In the genomic region with DNA sequence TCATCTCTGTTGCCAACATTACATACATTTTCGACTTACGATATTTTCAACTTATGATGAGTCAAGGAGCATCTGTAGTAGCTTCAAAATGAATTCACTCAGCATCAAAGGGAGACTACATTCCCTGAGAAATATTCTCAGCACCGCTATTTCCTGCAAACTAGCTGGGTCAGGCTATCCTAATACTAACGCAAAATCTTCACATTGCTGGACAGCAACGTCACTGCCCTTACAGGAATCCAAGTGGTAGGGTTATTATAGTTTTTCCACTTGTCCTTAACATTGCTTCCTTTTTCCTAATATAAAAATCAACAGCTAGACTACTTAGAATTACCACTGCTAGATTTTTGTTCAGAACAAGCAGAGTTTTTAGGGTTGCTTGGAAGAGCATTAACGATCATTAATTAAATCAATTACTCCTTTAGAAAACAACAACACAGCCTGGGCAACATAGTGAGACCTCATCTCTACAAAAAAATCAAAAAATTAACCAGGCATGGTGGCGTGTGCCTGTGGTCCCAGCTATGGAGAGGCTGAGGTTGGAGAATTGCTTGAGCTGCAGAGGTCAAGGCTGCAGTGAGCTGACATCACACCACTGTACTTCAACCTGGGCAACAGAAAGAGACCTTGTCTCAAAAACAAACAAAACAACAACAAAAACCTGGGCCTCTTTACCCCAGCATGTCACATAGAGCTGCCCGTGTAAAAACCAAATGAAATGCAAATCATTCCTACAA, we compare ENCODE assay signal across 11 cellular contexts. TPM values are rescaled to one million over a fixed set of nuclear protein-coding genes. Genes with fewer than 3 reads are reported as not detected.
DNase-seq lines count a peak whose midpoint lies in the region; ATAC-seq and TF ChIP-seq lines count a peak whose summit lies in the region.
"Had no signal": no experiment of that assay in that cellular context is flagged by ENCODE, and none has a peak within 500 bp of the region (broad histone marks: within the 10 kb centered on the region; RNA-seq: fewer than 3 reads in every experiment).

No MANE protein-coding gene starts in this region.

- no peak overlapping the region for H2BK15ac ChIP-seq in mesendoderm (replicated peaks; ENCODE audit: low read depth)

- H2BK120ac ChIP-seq in mesendoderm (ENCODE audit: low read depth, low read length) = no peak overlapping the region

- H3K4ac ChIP-seq in mesendoderm (ENCODE audit: low read depth, low read length) = no peak overlapping the region

- CTCF ChIA-PET in AG04449 (lab: Yijun Ruan, JAX) = interaction anchor here (0.6 kb wide), 1 partner anchor 8 kb away, joined by 3 read pairs; no protein-coding TSS in a partner anchor

- H4K5ac ChIP-seq in mesendoderm (ENCODE audit: low read length) = no peak overlapping the region

- H3K79me1 ChIP-seq in mesendoderm (ENCODE audit: low read length) = peaks cover 6% of the 10 kb centered on the region

- H3K56ac ChIP-seq in mesendoderm (ENCODE audit: low read length) = no peak overlapping the region

- H3K27me3 ChIP-seq in mesendoderm (ENCODE audit: insufficient read depth, low read length, poor library complexity) = no peaks in the 10 kb centered on the region
- H3K27me3 ChIP-seq: adrenal gland had no signal

- POLR2A ChIA-PET in AG04449 (lab: Yijun Ruan, JAX) = interaction anchor here (1.4 kb wide), 1 partner anchor 28 kb away, joined by 4 read pairs; a partner anchor contains a TSS

- H3K4me3 ChIP-seq in AG04449 (ENCODE audit: low read depth, low read length) (no peak overlapping the region), fibroblast of pulmonary artery (replicated peaks; ENCODE audit: low read depth, low read length) (no peak overlapping the region), mesendoderm (ENCODE audit: low read length) (no peak overlapping the region)
- H3K4me3 ChIP-seq: adrenal gland had no signal

- H2AK5ac ChIP-seq in mesendoderm (ENCODE audit: low read length) = no peak overlapping the region

- peak; percentile 57 for DNase-seq in AG04449 (ENCODE audit: low read depth, low spot score)
- DNase-seq in NCI-H226 = peak; percentile 92
- peak; percentile 84 for DNase-seq in fibroblast of pulmonary artery (ENCODE audit: low read depth)
- DNase-seq in mesendoderm = no peak
- DNase-seq in activated CD4-positive, alpha-beta T cell treated with anti-CD3 and anti-CD28 coated beads for 4 hours = no peak
- DNase-seq in activated CD4-positive, CD25-positive, alpha-beta regulatory T cell (lab: John Stamatoyannopoulos, UW) = no peak
- no peak for DNase-seq in iPS-NIHi11 (ENCODE audit: low spot score)
- DNase-seq: adrenal gland, NCI-H510A, substantia nigra had no signal

- no peak overlapping the region for H3K27ac ChIP-seq in mesendoderm (ENCODE audit: low read depth, low read length)

- peak overlapping the region; percentile 12 for H3K18ac ChIP-seq in mesendoderm (ENCODE audit: low read length)

- peaks cover 77% of the 10 kb centered on the region for H3K79me2 ChIP-seq in mesendoderm (ENCODE audit: control insufficient read depth, insufficient read depth, low read length)

- H3K9ac ChIP-seq in mesendoderm (ENCODE audit: low read length) = no peak overlapping the region

- H2BK5ac ChIP-seq in mesendoderm (ENCODE audit: low read length) = no peak overlapping the region

- no peak overlapping the region for H3K4me2 ChIP-seq in mesendoderm (ENCODE audit: low read length)

- no peaks in the 10 kb centered on the region for H3K4me1 ChIP-seq in mesendoderm (ENCODE audit: control insufficient read depth, low read depth, low read length)

- no peaks in the 10 kb centered on the region for H3K36me3 ChIP-seq in mesendoderm (ENCODE audit: control insufficient read depth, insufficient read depth, low read length)
- H3K36me3 ChIP-seq: adrenal gland had no signal

- no peak overlapping the region for H4K8ac ChIP-seq in mesendoderm (ENCODE audit: low read depth, low read length)

- TF ChIP-seq CTCF in AG04449 (IDR thresholded peaks at IDR 0.05; ENCODE audit: insufficient read depth, low read length, missing control alignments) (no peak), fibroblast of pulmonary artery (IDR thresholded peaks at IDR 0.05; ENCODE audit: low read length, missing control alignments) (no peak)

- ATAC-seq in HG02571 (IDR thresholded peaks at IDR 0.05; ENCODE audit: unreplicated experiment) = no peak

- no CpG with 5 or more reads among the region's 8 CpGs for WGBS in mesendoderm (ENCODE audit: extremely low coverage, insufficient coverage, low lambda C conversion rate)

- H3K23ac ChIP-seq in mesendoderm (ENCODE audit: low read length) = no peak overlapping the region

RNA-seq across cellular contexts. Expression of a gene that starts 6.9 kb away (rescaled TPM):
- polyA plus RNA-seq in mesendoderm (2013, experiment 1 of 2) = 96.4 TPM
- 94.7 TPM for polyA plus RNA-seq in mesendoderm (2013, experiment 2 of 2)

RNA-seq across cellular contexts. Expression of a gene that starts 28.5 kb away (rescaled TPM):
- 12.0 TPM for polyA plus RNA-seq in mesendoderm (2013, experiment 1 of 2)
- polyA plus RNA-seq in mesendoderm (2013, experiment 2 of 2) = 12.1 TPM

Comparison
In these comparisons a context has a peak if more than half of its experiments do, and no peak if none do; other contexts are left out.
1. DNase-seq: peak in AG04449 (single experiment), NCI-H226 (single experiment) and fibroblast of pulmonary artery (single experiment); none in mesendoderm (single experiment), activated CD4-positive, alpha-beta T cell treated with anti-CD3 and anti-CD28 coated beads for 4 hours (0 of 2), activated CD4-positive, CD25-positive, alpha-beta regulatory T cell (0 of 4) and iPS-NIHi11 (single experiment).